In the genomic region with DNA sequence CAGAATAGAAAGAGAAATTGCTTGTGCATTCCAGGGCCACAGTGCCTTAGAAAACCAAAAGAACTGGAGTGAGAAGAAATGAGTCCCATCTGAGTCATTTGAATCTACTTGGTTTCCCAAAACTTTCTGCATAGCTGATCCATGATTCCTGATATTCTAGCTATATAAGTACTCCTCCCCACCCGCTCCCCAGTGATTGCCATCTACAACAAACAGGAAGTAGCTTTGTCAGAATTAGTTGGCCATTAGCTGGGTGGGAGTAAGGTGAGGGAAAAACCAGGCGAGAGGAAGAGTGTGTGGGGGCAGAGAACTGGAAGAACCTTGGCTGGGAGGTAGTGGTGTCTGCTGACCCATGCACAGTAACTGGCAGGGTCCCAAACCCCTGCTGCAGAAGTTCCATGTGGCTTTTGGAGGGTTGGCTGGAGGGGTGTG, we compare ENCODE assay signal across 11 cellular contexts.
A peak's percentile ranks its signal among the peaks of the same experiment; 100 is the strongest.
DNase-seq lines count a peak whose midpoint lies in the region; ATAC-seq and TF ChIP-seq lines count a peak whose summit lies in the region.
"Had no signal": no experiment of that assay in that cellular context is flagged by ENCODE, and none has a peak within 500 bp of the region (broad histone marks: within the 10 kb centered on the region; RNA-seq: fewer than 3 reads in every experiment).

No MANE protein-coding gene starts in this region.

- peak; percentile 71 for DNase-seq in A172 (ENCODE audit: low spot score)
- peak; percentile 56 for DNase-seq in HFF-Myc (ENCODE audit: extremely low read depth, low read depth)
- DNase-seq in amniotic epithelial cell (ENCODE audit: low read depth) = peak; percentile 73
- DNase-seq in hepatic stellate cell (ENCODE audit: low spot score) = peak; percentile 70
- DNase-seq in DMS153 (lab: John Stamatoyannopoulos, UW) = no peak
- DNase-seq in central memory CD4-positive, alpha-beta T cell = no peak
- DNase-seq: activated CD4-positive, CD25-positive, alpha-beta regulatory T cell; left ventricle myocardium inferior; NCI-H1092 had no signal

- TF ChIP-seq CTCF in HFF-Myc (IDR thresholded peaks at IDR 0.05; ENCODE audit: low read depth, low read length, missing control alignments) = no peak

- ATAC-seq in GM18502 (IDR thresholded peaks at IDR 0.05; ENCODE audit: poor library complexity, unreplicated experiment) (no peak), GM21619 (IDR thresholded peaks at IDR 0.05; ENCODE audit: unreplicated experiment) (no peak)

- H3K4me3 ChIP-seq in HFF-Myc (replicated peaks; ENCODE audit: low read depth, low read length) = no peak overlapping the region
- H3K4me3 ChIP-seq: left ventricle myocardium inferior had no signal

Comparison
In these comparisons a context has a peak if more than half of its experiments do, and no peak if none do; other contexts are left out.
1. DNase-seq: peak in A172 (single experiment), HFF-Myc (single experiment), amniotic epithelial cell (single experiment) and hepatic stellate cell (single experiment); none in DMS153 (single experiment) and central memory CD4-positive, alpha-beta T cell (single experiment).